In the genomic region with DNA sequence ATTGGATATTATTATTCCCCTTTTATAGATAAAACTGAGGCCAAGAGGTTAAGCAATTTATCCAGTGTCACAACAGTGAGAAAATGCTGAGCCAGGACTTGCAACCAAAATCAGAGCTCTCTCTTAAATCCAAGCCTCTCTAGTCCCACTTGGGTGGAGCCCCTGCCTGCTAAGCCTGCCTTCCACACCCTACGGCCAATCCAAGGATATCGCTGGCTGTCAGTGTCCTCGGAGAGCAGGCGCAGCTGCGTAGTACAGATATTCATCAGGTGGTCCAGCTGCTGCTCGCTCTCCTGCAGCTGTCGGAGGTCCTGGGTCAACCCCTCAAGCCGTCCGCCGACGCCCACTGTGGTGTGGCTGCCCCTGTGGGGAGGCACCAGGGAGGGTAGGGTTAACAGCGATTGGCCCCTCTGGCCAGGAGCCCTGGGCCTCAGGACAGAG, we compare ENCODE assay signal across 22 cellular contexts. TPM values are rescaled to one million over a fixed set of nuclear protein-coding genes. Genes with fewer than 3 reads are reported as not detected.
DNase-seq lines count a peak whose midpoint lies in the region; ATAC-seq and TF ChIP-seq lines count a peak whose summit lies in the region.
"Had no signal": no experiment of that assay in that cellular context is flagged by ENCODE, and none has a peak within 500 bp of the region (broad histone marks: within the 10 kb centered on the region; RNA-seq: fewer than 3 reads in every experiment).

No MANE protein-coding gene starts in this region.

- peaks cover 30 to 66% (median 47%) of the 10 kb centered on the region in 4 donors for H3K4me1 Mint-ChIP-seq in CD4-positive, alpha-beta memory T cell
- H3K4me1 Mint-ChIP-seq in T-cell = peaks cover 41 to 57% (median 50%) of the 10 kb centered on the region in 3 donors

- H3K27ac ChIP-seq in CD4-positive, alpha-beta memory T cell (ENCODE audit: low read depth, low read length) = no peak overlapping the region
- H3K27ac ChIP-seq in heart left ventricle = peak overlapping the region in 3 of 12 donors; percentile 34 to 57 (median 56)
- H3K27ac ChIP-seq: BLaER1 treated with 17β-estradiol and CSF1 and Interleukin-3, amounts not matched to agents 10 nM and 100 nM; cardiac muscle cell; WERI-Rb-1 had no signal

- ATAC-seq in T-cell (replicated peaks in 1 of 4) = no peak
- peak; percentile 15 to 49 (median 40) for ATAC-seq in heart left ventricle
- peak; percentile 52 for ATAC-seq in sciatic nerve
- ATAC-seq in GM21576 (IDR thresholded peaks at IDR 0.05; ENCODE audit: unreplicated experiment) = no peak
- ATAC-seq: HCT116 had no signal

- DNase-seq in CD4-positive, alpha-beta memory T cell = peak in 1 of 5 donors; percentile 2
- no peak for DNase-seq in T-cell
- DNase-seq in heart left ventricle = peak in 3 of 5 donors; percentile 51 to 83 (median 68)
- no peak for DNase-seq in sciatic nerve (ENCODE audit: low spot score)
- DNase-seq in foreskin fibroblast = no peak
- no peak for DNase-seq in LoVo (ENCODE audit: low spot score)
- no peak for DNase-seq in NCI-H2227 (lab: John Stamatoyannopoulos, UW; ENCODE audit: unreplicated experiment)
- DNase-seq: DMS79 treated with DMSO at 0.1 percent for 48 hours; effector CD8-positive, alpha-beta T cell; KBM-7; NCI-H1417; NCI-H226; nucleus accumbens; SK-N-SH; small intestine; stimulated activated naive CD4-positive, alpha-beta T cell treated with Interleukin-2 at 50 U/mL for 16 hours; WERI-Rb-1 had no signal

- no peaks in the 10 kb centered on the region for H3K36me3 Mint-ChIP-seq in CD4-positive, alpha-beta memory T cell
- no peaks in the 10 kb centered on the region for H3K36me3 Mint-ChIP-seq in T-cell
- H3K36me3 Mint-ChIP-seq: activated naive CD8-positive, alpha-beta T cell had no signal

- no peak overlapping the region for H3K4me3 ChIP-seq in CD4-positive, alpha-beta memory T cell (ENCODE audit: low read length in 2 of 2)
- H3K4me3 ChIP-seq in heart left ventricle (no peak overlapping the region), foreskin fibroblast (ENCODE audit: low read depth in 1 of 2, low read length in 2 of 2) (no peak overlapping the region)
- H3K4me3 ChIP-seq: BLaER1 treated with 17β-estradiol and CSF1 and Interleukin-3, amounts not matched to agents 10 nM and 100 nM; cardiac muscle cell had no signal

- peak overlapping the region in 4 of 8 donors; percentile 29 to 73 (median 70) for H3K4me3 Mint-ChIP-seq in CD4-positive, alpha-beta memory T cell
- peak overlapping the region in 1 of 3 donors; percentile 61 for H3K4me3 Mint-ChIP-seq in T-cell

- no peaks in the 10 kb centered on the region for H3K9me3 ChIP-seq in CD4-positive, alpha-beta memory T cell (ENCODE audit: control insufficient read depth in 1 of 2, low read length in 2 of 2)
- H3K9me3 ChIP-seq in heart left ventricle = no peaks in the 10 kb centered on the region
- H3K9me3 ChIP-seq: BLaER1 treated with 17β-estradiol and CSF1 and Interleukin-3, amounts not matched to agents 10 nM and 100 nM; SK-N-SH had no signal

- H3K4me1 ChIP-seq in CD4-positive, alpha-beta memory T cell (ENCODE audit: insufficient read depth, low read length) = peaks cover 56% of the 10 kb centered on the region
- H3K4me1 ChIP-seq in heart left ventricle = peaks cover 0 to 44% (median 13%) of the 10 kb centered on the region in 12 donors

- no peaks in the 10 kb centered on the region for H3K9me3 Mint-ChIP-seq in CD4-positive, alpha-beta memory T cell
- H3K9me3 Mint-ChIP-seq in T-cell = no peaks in the 10 kb centered on the region

- CTCF ChIA-PET in CD4-positive, alpha-beta memory T cell (lab: Charles Lee; ENCODE audit: partially characterized antibody) = interaction anchor here (1.4 to 6.5 kb wide), 3 partner anchors 10 to 223 kb away, joined by 4 to 88 read pairs (median 4); a partner anchor contains a TSS
- CTCF ChIA-PET in T-cell (lab: Charles Lee) = no interaction called here

- POLR2A ChIA-PET in CD4-positive, alpha-beta memory T cell (lab: Charles Lee; ENCODE audit: partially characterized antibody) = interaction anchor here (2.2 to 5.3 kb wide), 3 partner anchors 10 to 42 kb away, joined by 15 to 122 read pairs (median 19); a partner anchor contains a TSS
- POLR2A ChIA-PET in T-cell (lab: Charles Lee) = no interaction called here

- no peaks in the 10 kb centered on the region for H3K27me3 ChIP-seq in CD4-positive, alpha-beta memory T cell (ENCODE audit: insufficient read depth, low read length)
- H3K27me3 ChIP-seq in heart left ventricle = no peaks in the 10 kb centered on the region
- H3K27me3 ChIP-seq: BLaER1 treated with 17β-estradiol and CSF1 and Interleukin-3, amounts not matched to agents 10 nM and 100 nM; cardiac muscle cell had no signal

- no peak for TF ChIP-seq POLR2A in heart left ventricle (IDR thresholded peaks at IDR 0.05)

- TF ChIP-seq CTCF in heart left ventricle (IDR thresholded peaks at IDR 0.05) = no peak
- no peak for TF ChIP-seq CTCF in foreskin fibroblast (IDR thresholded peaks at IDR 0.05; ENCODE audit: low read depth, low read length)

- peak overlapping the region in 6 of 7 donors; percentile 8 to 93 (median 74) for H3K27ac Mint-ChIP-seq in CD4-positive, alpha-beta memory T cell
- peak overlapping the region; percentile 89 to 93 for H3K27ac Mint-ChIP-seq in T-cell

- no peaks in the 10 kb centered on the region for H3K36me3 ChIP-seq in CD4-positive, alpha-beta memory T cell (ENCODE audit: insufficient read depth, low read length)
- no peaks in the 10 kb centered on the region for H3K36me3 ChIP-seq in heart left ventricle
- H3K36me3 ChIP-seq: cardiac muscle cell had no signal

- intact Hi-C loops in CD4-positive, alpha-beta memory T cell (cut with micrococcal nuclease) = no loop called here
- intact Hi-C loops in heart left ventricle (cut with DNase I) = no loop called here
- intact Hi-C loops in sciatic nerve (cut with DNase I) = no loop called here

- H3K27me3 Mint-ChIP-seq in CD4-positive, alpha-beta memory T cell = no peaks in the 10 kb centered on the region
- no peaks in the 10 kb centered on the region for H3K27me3 Mint-ChIP-seq in T-cell
- H3K27me3 Mint-ChIP-seq: activated naive CD8-positive, alpha-beta T cell had no signal

- WGBS in heart left ventricle, 4 donors = 70 to 81% (median 81%) methylated on average over 10 to 12 of the region's 12 CpGs

RNA-seq across cellular contexts. Expression of a gene that starts 3.8 kb away (rescaled TPM):
- 10 to 100 TPM; 23.3 to 23.4 TPM for total RNA-seq in CD4-positive, alpha-beta memory T cell
- 1 to 10 TPM; 2.0 to 2.5 TPM for polyA plus RNA-seq in CD4-positive, alpha-beta memory T cell
- total RNA-seq in T-cell (10 to 100 TPM in 3 of 5 donors, 1 to 10 TPM in 2; 8.5 to 33.9 (median 28.9) TPM), heart left ventricle (100 to 1,000 TPM in 1 of 9 donors, 10 to 100 TPM in 8; 54.5 to 111 (median 74.8) TPM), sciatic nerve (24.1 TPM)
- 10 to 100 TPM; 37.6 to 67.2 TPM for polyA plus RNA-seq in heart left ventricle

RNA-seq across cellular contexts. Expression of a gene that starts 8.2 kb away (rescaled TPM):
- total RNA-seq in CD4-positive, alpha-beta memory T cell = 1 to 10 TPM; 2.2 to 2.6 TPM
- polyA plus RNA-seq in CD4-positive, alpha-beta memory T cell = under 1 TPM; 0.46 to 0.89 TPM
- 1 to 10 TPM; 1.8 to 7.4 (median 4.6) TPM for total RNA-seq in T-cell
- total RNA-seq in heart left ventricle = 1 to 10 TPM in 7 of 9 donors, under 1 TPM in 2; 0.32 to 6.4 (median 1.4) TPM
- 1 to 10 TPM in 1 of 2 donors, under 1 TPM in 1; 0.46 to 1.1 TPM for polyA plus RNA-seq in heart left ventricle
- 1.4 TPM for total RNA-seq in sciatic nerve

RNA-seq across cellular contexts. Expression of a gene that starts 11.3 kb away (rescaled TPM):
- 1 to 10 TPM; 5.5 to 6.0 TPM for total RNA-seq in CD4-positive, alpha-beta memory T cell
- 1 to 10 TPM; 1.7 to 5.3 TPM for polyA plus RNA-seq in CD4-positive, alpha-beta memory T cell
- total RNA-seq in T-cell (1 to 10 TPM; 1.1 to 7.9 (median 6.1) TPM), heart left ventricle (1 to 10 TPM in 1 of 9 donors, under 1 TPM in 8; 0.13 to 1.1 (median 0.36) TPM), sciatic nerve (0.71 TPM)
- under 1 TPM; 0.23 to 0.57 TPM for polyA plus RNA-seq in heart left ventricle

RNA-seq across cellular contexts. Expression of a gene that starts 15.9 kb away (rescaled TPM):
- under 1 TPM; 0.61 TPM for total RNA-seq in CD4-positive, alpha-beta memory T cell
- not detected for polyA plus RNA-seq in CD4-positive, alpha-beta memory T cell
- under 1 TPM in 4 of 5 donors, not detected in 1; 0.16 to 0.26 (median 0.22) TPM for total RNA-seq in T-cell
- total RNA-seq in heart left ventricle = under 1 TPM in 2 of 9 donors, not detected in 7; 0.13 to 0.50 TPM
- polyA plus RNA-seq in heart left ventricle = under 1 TPM in 1 of 2 donors, not detected in 1; 0.15 TPM
- total RNA-seq in sciatic nerve = not detected

RNA-seq across cellular contexts. Expression of a gene that starts 42.1 kb away (rescaled TPM):
- 10 to 100 TPM; 15.7 to 16.3 TPM for total RNA-seq in CD4-positive, alpha-beta memory T cell
- 10 to 100 TPM in 1 of 2 donors, 1 to 10 TPM in 1; 6.3 to 16.4 TPM for polyA plus RNA-seq in CD4-positive, alpha-beta memory T cell
- 10 to 100 TPM in 3 of 5 donors, 1 to 10 TPM in 2; 6.1 to 15.4 (median 13.9) TPM for total RNA-seq in T-cell
- 10 to 100 TPM in 6 of 9 donors, 1 to 10 TPM in 3; 8.2 to 13.0 (median 11.9) TPM for total RNA-seq in heart left ventricle
- polyA plus RNA-seq in heart left ventricle = 1 to 10 TPM; 5.0 to 7.5 TPM
- 9.3 TPM for total RNA-seq in sciatic nerve

Comparison
In these comparisons a context has a peak if more than half of its experiments do, and no peak if none do; other contexts are left out.
1. DNase-seq: peak in heart left ventricle (3 of 5); none in T-cell (0 of 34), sciatic nerve (single experiment), foreskin fibroblast (0 of 2), LoVo (single experiment) and NCI-H2227 (single experiment).
2. ATAC-seq: peak in heart left ventricle (4 of 4) and sciatic nerve (single experiment); none in T-cell (0 of 4) and GM21576 (single experiment).